In genomic region chrX:19343462-19344206, GRCh38 we compare ENCODE assay signal across 8 cellular contexts. TPM values are rescaled to one million over a fixed set of nuclear protein-coding genes. Genes with fewer than 3 reads are reported as not detected.
DNase-seq lines count a peak whose midpoint lies in the region; ATAC-seq and FAIRE-seq lines count a peak whose summit lies in the region.

TSS of gene PDHA1 (plus strand) at chrX:19343927. CDS start at chrX:19344038, 111 bp downstream.

- no peaks in the 10 kb centered on the region for H3K9me3 Mint-ChIP-seq in activated T-cell treated with anti-CD3 and anti-CD28 coated beads, Interleukin-2, amount 50 U/mL, for 72 hours

- ATAC-seq in GM21786 (IDR thresholded peaks at IDR 0.05; ENCODE audit: unreplicated experiment) = peak; percentile 97
- peak; percentile 97 to 98 for ATAC-seq in activated T-cell treated with anti-CD3 and anti-CD28 coated beads, Interleukin-2, amount 50 U/mL, for 72 hours (replicated peaks in 1 of 2)
- ATAC-seq in esophagus mucosa = peak; percentile 100

- peak within 1 kb of the TSS; percentile 86 for H3K27ac Mint-ChIP-seq in activated T-cell treated with anti-CD3 and anti-CD28 coated beads, Interleukin-2, amount 50 U/mL, for 72 hours

- no peaks in the 10 kb centered on the region for H3K27me3 Mint-ChIP-seq in activated T-cell treated with anti-CD3 and anti-CD28 coated beads, Interleukin-2, amount 50 U/mL, for 72 hours (ENCODE audit: low read depth)

- H3K4me1 Mint-ChIP-seq in activated T-cell treated with anti-CD3 and anti-CD28 coated beads, Interleukin-2, amount 50 U/mL, for 72 hours (ENCODE audit: low read depth) = peaks cover 20% of the 10 kb centered on the region

- DNase-seq in DMS79 (lab: John Stamatoyannopoulos, UW) (peak; percentile 52), RCC 7860 (ENCODE audit: low spot score) (peak; percentile 82), myocyte (ENCODE audit: low read depth) (peak; percentile 92)
- peak; percentile 92 to 94 for DNase-seq in activated T-cell treated with anti-CD3 and anti-CD28 coated beads, Interleukin-2, amount 50 U/mL, for 72 hours
- peak; percentile 81 to 87 for DNase-seq in stimulated activated CD8-positive, alpha-beta memory T cell treated with anti-CD3 and anti-CD28 coated beads, Interleukin-7, amount 100 ng/mL, for 48 hours (ENCODE audit: extremely low read depth in 1 of 2, low read depth in 1 of 2)

- peak; percentile 89 for FAIRE-seq in RCC 7860 (lab: Jason Lieb, UNC)

- peak within 1 kb of the TSS; percentile 73 for H3K27ac ChIP-seq in KOPT-K1 (ENCODE audit: low read depth, low read length, poor library complexity, severe bottlenecking)

- H3K36me3 ChIP-seq in KOPT-K1 (ENCODE audit: insufficient read depth, low read length) = peaks cover 2% of the 10 kb centered on the region; the same call in 1 of the 2 replicates

- no peaks in the 10 kb centered on the region for H3K9me3 ChIP-seq in KOPT-K1 (ENCODE audit: insufficient read depth, low read length, poor library complexity, severe bottlenecking)

- peak within 1 kb of the TSS; percentile 87 to 88 for H3K4me3 Mint-ChIP-seq in activated T-cell treated with anti-CD3 and anti-CD28 coated beads, Interleukin-2, amount 50 U/mL, for 72 hours

- peaks cover 0 to 2% of the 10 kb centered on the region in 2 donors for H3K36me3 Mint-ChIP-seq in activated T-cell treated with anti-CD3 and anti-CD28 coated beads, Interleukin-2, amount 50 U/mL, for 72 hours (ENCODE audit: insufficient read depth in 2 of 2)

RNA-seq across cellular contexts. Expression of gene PDHA1, which starts in this region (rescaled TPM):
- 100 to 1,000 TPM; 165 to 179 TPM for total RNA-seq in activated T-cell treated with anti-CD3 and anti-CD28 coated beads, Interleukin-2, amount 50 U/mL, for 72 hours
- total RNA-seq in esophagus mucosa (110 TPM), myocyte (88.3 and 103 TPM in 2 replicates)
- 136 TPM for polyA plus RNA-seq in myocyte (2012)

Comparison
In these comparisons a context has a peak if more than half of its experiments do, and no peak if none do; other contexts are left out.
1. Peak in every context shown above with its lines: DNase-seq, ATAC-seq and H3K27ac ChIP-seq.